ENCODE assay signal across 16 cellular contexts in genomic region chr4:1041936-1042330, GRCh38. TPM values are rescaled to one million over a fixed set of nuclear protein-coding genes. Genes with fewer than 3 reads are reported as not detected.
DNase-seq lines count a peak whose midpoint lies in the region; ATAC-seq and TF ChIP-seq lines count a peak whose summit lies in the region.
"Had no signal": no experiment of that assay in that cellular context is flagged by ENCODE, and none has a peak within 500 bp of the region (broad histone marks: within the 10 kb centered on the region; RNA-seq: fewer than 3 reads in every experiment).

No MANE protein-coding gene starts in this region.

- no peaks in the 10 kb centered on the region for H3K36me3 Mint-ChIP-seq in brain

- peaks cover 0 to 3% (median 0%) of the 10 kb centered on the region in 5 experiments for H3K9me3 Mint-ChIP-seq in brain

- no peaks in the 10 kb centered on the region for H3K9me3 ChIP-seq in SK-N-SH
- no peaks in the 10 kb centered on the region for H3K9me3 ChIP-seq in lower lobe of right lung
- H3K9me3 ChIP-seq in thoracic aorta = no peaks in the 10 kb centered on the region

- H3K4me1 ChIP-seq in SK-N-SH (ENCODE audit: control insufficient read depth in 1 of 2, insufficient read depth in 2 of 2, low read depth in 1 of 2, low read length in 1 of 2) (peaks cover 3 to 31% of the 10 kb centered on the region in 2 experiments; a peak in 3 of 4 replicates), lower lobe of right lung (peaks cover 30% of the 10 kb centered on the region), thoracic aorta (ENCODE audit: control insufficient read depth in 1 of 2, low read depth in 2 of 2) (peaks cover 50 to 76% of the 10 kb centered on the region in 2 donors)

- CTCF ChIA-PET in SK-N-SH (lab: Yijun Ruan, JAX) = no interaction called here

- H3K27ac ChIP-seq in SK-N-SH (ENCODE audit: low read depth in 2 of 2, low read length in 1 of 2) = peak overlapping the region in 1 of 2 experiments; percentile 23; a peak in 2 of 4 replicates
- no peak overlapping the region for H3K27ac ChIP-seq in lower lobe of right lung
- H3K27ac ChIP-seq in thoracic aorta = peak overlapping the region; percentile 85 to 94

- no peaks in the 10 kb centered on the region for H3K9me2 ChIP-seq in SK-N-SH

- TF ChIP-seq CTCF in SK-N-SH (IDR thresholded peaks at IDR 0.05) = no peak
- no peak for TF ChIP-seq CTCF in brain (conservative IDR thresholded peaks at IDR 0.05)
- no peak for TF ChIP-seq CTCF in lower lobe of right lung (IDR thresholded peaks at IDR 0.05)
- TF ChIP-seq CTCF in thoracic aorta (IDR thresholded peaks at IDR 0.05) = no peak

- intact Hi-C loops in lower lobe of right lung (cut with DNase I) = no loop called here

- H2AFZ ChIP-seq in SK-N-SH (ENCODE audit: low read depth) = no peak overlapping the region

- H4K20me1 ChIP-seq in SK-N-SH (ENCODE audit: insufficient read depth) = no peaks in the 10 kb centered on the region

- no peak for TF ChIP-seq RAD21 in SK-N-SH (IDR thresholded peaks at IDR 0.05; ENCODE audit: low read length)

- peak overlapping the region; percentile 10; the same call in 1 of the 2 replicates for H3K4me2 ChIP-seq in SK-N-SH

- H3K9ac ChIP-seq in SK-N-SH = no peak overlapping the region

- no peaks in the 10 kb centered on the region for H3K79me2 ChIP-seq in SK-N-SH (ENCODE audit: insufficient read depth)

- H3K36me3 ChIP-seq in SK-N-SH (replicated peaks in 1 of 2; ENCODE audit: control insufficient read depth in 1 of 2, insufficient read depth in 2 of 2, low read length in 1 of 2) = no peaks in the 10 kb centered on the region
- no peaks in the 10 kb centered on the region for H3K36me3 ChIP-seq in lower lobe of right lung
- no peaks in the 10 kb centered on the region for H3K36me3 ChIP-seq in thoracic aorta

- peaks cover 9% of the 10 kb centered on the region; the same call in 1 of the 2 replicates for H3K27me3 ChIP-seq in SK-N-SH (ENCODE audit: insufficient read depth)
- H3K27me3 ChIP-seq in lower lobe of right lung (ENCODE audit: low read depth) = peaks cover 32% of the 10 kb centered on the region
- H3K27me3 ChIP-seq in thoracic aorta (replicated peaks; ENCODE audit: insufficient read depth) = no peaks in the 10 kb centered on the region

- peak overlapping the region; percentile 64 to 79 (median 71) for H3K4me3 Mint-ChIP-seq in brain
- H3K4me3 Mint-ChIP-seq: stimulated activated naive CD8-positive, alpha-beta T cell treated with anti-CD3 and anti-CD28 coated beads, Interleukin-15, amount 100 ng/mL, for 72 hours; T-helper 17 cell had no signal

- H3K27me3 Mint-ChIP-seq in brain = peaks cover 3% of the 10 kb centered on the region

- WGBS in SK-N-SH (ENCODE audit: low lambda C conversion rate) = 29% methylated on average over 5 of the region's 8 CpGs

- TF ChIP-seq EP300 in SK-N-SH (IDR thresholded peaks at IDR 0.05; ENCODE audit: borderline replicate concordance in 1 of 2, low read depth in 1 of 2, low read length in 1 of 2) = no peak

- no peak for DNase-seq in SK-N-SH
- DNase-seq in lower lobe of right lung = peak; percentile 42
- DNase-seq in thoracic aorta (ENCODE audit: low spot score) = no peak
- DNase-seq in NOMO-1 treated with dmso at 0.1 percent for 144 hours (lab: John Stamatoyannopoulos, UW; ENCODE audit: unreplicated experiment) = no peak
- DNase-seq: activated naive CD4-positive, alpha-beta T cell treated with anti-CD3 and anti-CD28 coated beads, Interleukin-2, amount 50 U/mL, for 16 hours; NCI-H2029 treated with DMSO at 0.1 percent for 48 hours; NCI-H524 treated with DMSO at 0.1 percent for 48 hours; RPMI8226; stimulated activated CD4-positive, alpha-beta T cell treated with anti-CD3 and anti-CD28 coated beads, Interleukin-12 subunit alpha, Interleukin-12 subunit beta, amount 100 ng/mL, for 4 hours; stimulated activated naive CD8-positive, alpha-beta T cell treated with anti-CD3 and anti-CD28 coated beads, Interleukin-15, amount 100 ng/mL, for 72 hours; T-helper 17 cell had no signal

- H3K4me1 Mint-ChIP-seq in brain = peaks cover 35% of the 10 kb centered on the region

- H3K4me3 ChIP-seq in SK-N-SH (ENCODE audit: low read depth in 2 of 2, low read length in 1 of 2) = no peak overlapping the region
- no peak overlapping the region for H3K4me3 ChIP-seq in lower lobe of right lung
- H3K4me3 ChIP-seq in thoracic aorta = peak overlapping the region; percentile 37

- POLR2A ChIA-PET in SK-N-SH (lab: Yijun Ruan, JAX) = no interaction called here

- peaks cover 11% of the 10 kb centered on the region for H3F3A ChIP-seq in SK-N-SH (replicated peaks; ENCODE audit: insufficient read depth)

- ATAC-seq in SK-N-SH treated with all-trans-retinoic acid at 6 μM for 48 hours = no peak
- no peak for ATAC-seq in lower lobe of right lung
- ATAC-seq in thoracic aorta (ENCODE audit: insufficient number of reproducible peaks, low FRiP score, low read depth) = no peak
- no peak for ATAC-seq in GM21619 (IDR thresholded peaks at IDR 0.05; ENCODE audit: unreplicated experiment)
- ATAC-seq in HG02840 (IDR thresholded peaks at IDR 0.05; ENCODE audit: low FRiP score, unreplicated experiment) = no peak
- ATAC-seq: T-helper 17 cell had no signal

- peak overlapping the region; percentile 89 to 97 (median 95) for H3K27ac Mint-ChIP-seq in brain
- H3K27ac Mint-ChIP-seq: stimulated activated naive CD8-positive, alpha-beta T cell treated with anti-CD3 and anti-CD28 coated beads, Interleukin-15, amount 100 ng/mL, for 72 hours; T-helper 17 cell had no signal

TF ChIP-seq in SK-N-SH, 30 proteins besides CTCF, POLR2A, EP300 and RAD21 (continues in another document):
- no peak for TF ChIP-seq EZH2phosphoT487 (IDR thresholded peaks at IDR 0.05; ENCODE audit: borderline replicate concordance, low read depth)
- TF ChIP-seq RFX5 (IDR thresholded peaks at IDR 0.05; ENCODE audit: low read length) = no peak
- TF ChIP-seq RCOR1 (IDR thresholded peaks at IDR 0.05; ENCODE audit: low read length) = no peak
- no peak for TF ChIP-seq TAF1 (IDR thresholded peaks at IDR 0.05; ENCODE audit: borderline replicate concordance, low read depth, low read length)
- TF ChIP-seq FOSL2 (IDR thresholded peaks at IDR 0.05; ENCODE audit: borderline replicate concordance, low read depth) = no peak
- TF ChIP-seq USF2 (IDR thresholded peaks at IDR 0.05; ENCODE audit: borderline replicate concordance, low read depth, low read length) = no peak

TF ChIP-seq in SK-N-SH treated with all-trans-retinoic acid at 6 μM for 48 hours, 23 proteins besides CTCF, POLR2A, EP300 and RAD21:
- TF ChIP-seq CSDC2 (CRISPR knock-in tag; IDR thresholded peaks at IDR 0.05) = no peak
- TF ChIP-seq PPARA (CRISPR knock-in tag; IDR thresholded peaks at IDR 0.05; ENCODE audit: borderline replicate concordance) = no peak
- no peak for TF ChIP-seq ZFP30 (CRISPR knock-in tag; IDR thresholded peaks at IDR 0.05)
- no peak for TF ChIP-seq ZNF8 (CRISPR knock-in tag; IDR thresholded peaks at IDR 0.05)
- no peak for TF ChIP-seq GLIS3 (CRISPR knock-in tag; IDR thresholded peaks at IDR 0.05)
- TF ChIP-seq TCF4 (CRISPR knock-in tag; IDR thresholded peaks at IDR 0.05; ENCODE audit: borderline replicate concordance) = no peak
- TF ChIP-seq RARB (CRISPR knock-in tag; IDR thresholded peaks at IDR 0.05) = no peak
- TF ChIP-seq ARNTL (CRISPR knock-in tag; IDR thresholded peaks at IDR 0.05; ENCODE audit: borderline replicate concordance, low read depth) = no peak
- no peak for TF ChIP-seq SNAI2 (CRISPR knock-in tag; IDR thresholded peaks at IDR 0.05)
- no peak for TF ChIP-seq CREB5 (CRISPR knock-in tag; IDR thresholded peaks at IDR 0.05; ENCODE audit: low read depth)
- TF ChIP-seq ZFP3 (CRISPR knock-in tag; IDR thresholded peaks at IDR 0.05) = no peak

RNA-seq across cellular contexts. Expression of gene FGFRL1, which starts 30.5 kb away (rescaled TPM):
- 18.9 and 22.5 TPM in 2 replicates for polyA plus RNA-seq in SK-N-SH (2012; rRNA removed)
- 11.5 and 26.0 TPM in 2 replicates for polyA plus RNA-seq in SK-N-SH (2012; cell fraction: cytosol; rRNA removed)
- polyA plus RNA-seq in SK-N-SH (2012; cell fraction: nucleus; rRNA removed) = 32.3 and 42.1 TPM in 2 replicates
- 14.7 TPM for polyA plus RNA-seq in brain (ENCODE audit: insufficient read depth, low read depth, low replicate concordance)
- 23.4 TPM for total RNA-seq in lower lobe of right lung
- 10 to 100 TPM; 61.1 to 84.0 TPM for total RNA-seq in thoracic aorta

RNA-seq across cellular contexts. Expression of gene SLC26A1, which starts 48.7 kb away (rescaled TPM):
- 0.05 and 0.08 TPM in 2 replicates for polyA plus RNA-seq in SK-N-SH (2012; rRNA removed)
- 0.04 and 0.13 TPM in 2 replicates for polyA plus RNA-seq in SK-N-SH (2012; cell fraction: cytosol; rRNA removed)
- polyA plus RNA-seq in SK-N-SH (2012; cell fraction: nucleus; rRNA removed) = 0.48 and 0.63 TPM in 2 replicates
- polyA plus RNA-seq in brain (ENCODE audit: insufficient read depth, low read depth, low replicate concordance) = not detected
- total RNA-seq in lower lobe of right lung = 1.0 TPM
- not detected for total RNA-seq in thoracic aorta
- total RNA-seq: M059J had no signal

RNA-seq across cellular contexts. Expression of gene IDUA, which starts 55.1 kb away (rescaled TPM):
- polyA plus RNA-seq in SK-N-SH (2012; rRNA removed) = 24.4 and 32.1 TPM in 2 replicates
- polyA plus RNA-seq in SK-N-SH (2012; cell fraction: cytosol; rRNA removed) = 5.1 and 7.1 TPM in 2 replicates
- polyA plus RNA-seq in SK-N-SH (2012; cell fraction: nucleus; rRNA removed) = 333 and 514 TPM in 2 replicates
- polyA plus RNA-seq in brain (ENCODE audit: insufficient read depth, low read depth, low replicate concordance) = 3.6 TPM
- 46.0 TPM for total RNA-seq in lower lobe of right lung
- 10 to 100 TPM; 23.4 to 31.9 TPM for total RNA-seq in thoracic aorta
